ENCODE assay signal across 23 cellular contexts in genomic region chr11:20327377-20327776, GRCh38.
"Had no signal": no experiment of that assay in that cellular context is flagged by ENCODE, and none has a peak within 500 bp of the region (broad histone marks: within the 10 kb centered on the region; RNA-seq: fewer than 3 reads in every experiment).

No MANE protein-coding gene starts in this region.

- H3K4me3 Mint-ChIP-seq: activated T-cell treated with anti-CD3 and anti-CD28 coated beads, Interleukin-2, amount 50 U/mL, for 24 hours; activated T-helper 17 cell treated with anti-CD3 and anti-CD28 coated beads, Interleukin-2, amount 50 U/mL, for 72 hours; brain; mesothelial cell of epicardium; naive thymus-derived CD8-positive, alpha-beta T cell; stimulated activated naive B cell treated with anti-CD40 and anti-IgM and Interleukin-4, amounts not matched to agents 10 μg/mL and 1 μg/mL and 100 μg/mL, for 72 hours; WTC11 had no signal

- H3K36me3 ChIP-seq: left ventricle myocardium inferior, sigmoid colon, vagina had no signal

- ATAC-seq: activated naive CD4-positive, alpha-beta T cell treated with anti-CD3 and anti-CD28 coated beads, Interleukin-2, amount 50 U/mL, for 72 hours; activated T-helper 17 cell treated with anti-CD3 and anti-CD28 coated beads, Interleukin-2, amount 50 U/mL, for 72 hours; foreskin keratinocyte; naive thymus-derived CD8-positive, alpha-beta T cell; stimulated activated naive B cell treated with anti-CD40 and anti-IgM and Interleukin-4, amounts not matched to agents 10 μg/mL and 1 μg/mL and 100 μg/mL, for 72 hours; WTC11 had no signal

- H3K4me1 Mint-ChIP-seq: activated T-helper 17 cell treated with anti-CD3 and anti-CD28 coated beads, Interleukin-2, amount 50 U/mL, for 72 hours; mesothelial cell of epicardium; stimulated activated naive B cell treated with anti-CD40 and anti-IgM and Interleukin-4, amounts not matched to agents 10 μg/mL and 1 μg/mL and 100 μg/mL, for 72 hours; WTC11 had no signal

- H3K27ac Mint-ChIP-seq: activated naive CD4-positive, alpha-beta T cell treated with anti-CD3 and anti-CD28 coated beads, Interleukin-2, amount 50 U/mL, for 72 hours; activated T-cell treated with anti-CD3 and anti-CD28 coated beads, Interleukin-2, amount 50 U/mL, for 24 hours; activated T-helper 17 cell treated with anti-CD3 and anti-CD28 coated beads, Interleukin-2, amount 50 U/mL, for 72 hours; brain; mesothelial cell of epicardium; naive thymus-derived CD8-positive, alpha-beta T cell; stimulated activated naive B cell treated with anti-CD40 and anti-IgM and Interleukin-4, amounts not matched to agents 10 μg/mL and 1 μg/mL and 100 μg/mL, for 72 hours; WTC11 had no signal

- H3K27me3 ChIP-seq: sigmoid colon, testis, vagina had no signal

- H3K27ac ChIP-seq: foreskin keratinocyte, left ventricle myocardium inferior, sigmoid colon, testis, vagina had no signal

- H3K9me3 ChIP-seq: left ventricle myocardium inferior, sigmoid colon, testis, vagina had no signal

- H3K4me2 ChIP-seq: smooth muscle cell had no signal

- H3K36me3 Mint-ChIP-seq: activated naive CD4-positive, alpha-beta T cell treated with anti-CD3 and anti-CD28 coated beads, Interleukin-2, amount 50 U/mL, for 72 hours; brain; mesothelial cell of epicardium; naive thymus-derived CD8-positive, alpha-beta T cell; stimulated activated naive B cell treated with anti-CD40 and anti-IgM and Interleukin-4, amounts not matched to agents 10 μg/mL and 1 μg/mL and 100 μg/mL, for 72 hours; WTC11 had no signal

- DNase-seq: activated CD8-positive, alpha-beta memory T cell treated with anti-CD3 and anti-CD28 coated beads for 24 hours; activated CD8-positive, alpha-beta memory T cell treated with anti-CD3 and anti-CD28 coated beads, Interleukin-2, amount 50 U/mL, for 4 hours; activated T-cell treated with anti-CD3 and anti-CD28 coated beads, Interleukin-2, amount 50 U/mL, for 24 hours; aorta; dermis blood vessel endothelial cell; effector CD8-positive, alpha-beta T cell; foreskin keratinocyte; hypothalamus; left ventricle myocardium inferior; mammary epithelial cell; naive thymus-derived CD8-positive, alpha-beta T cell; sigmoid colon; stimulated activated CD4-positive, alpha-beta T cell treated with anti-CD3 and anti-CD28 coated beads, Interleukin-15, amount 100 ng/mL, for 24 hours; stimulated activated naive B cell treated with anti-CD40 and anti-IgM and Interleukin-4, amounts not matched to agents 10 μg/mL and 1 μg/mL and 100 μg/mL, for 72 hours; testis; trophoblast cell had no signal

- H3K9me3 Mint-ChIP-seq: activated naive CD4-positive, alpha-beta T cell treated with anti-CD3 and anti-CD28 coated beads, Interleukin-2, amount 50 U/mL, for 72 hours; activated T-cell treated with anti-CD3 and anti-CD28 coated beads, Interleukin-2, amount 50 U/mL, for 24 hours; activated T-helper 17 cell treated with anti-CD3 and anti-CD28 coated beads, Interleukin-2, amount 50 U/mL, for 72 hours; stimulated activated naive B cell treated with anti-CD40 and anti-IgM and Interleukin-4, amounts not matched to agents 10 μg/mL and 1 μg/mL and 100 μg/mL, for 72 hours had no signal

- H3K4me1 ChIP-seq: foreskin keratinocyte, left ventricle myocardium inferior, sigmoid colon, testis, vagina had no signal

- H3K4me3 ChIP-seq: left ventricle myocardium inferior, sigmoid colon, smooth muscle cell, testis, vagina had no signal
